20 cellular contexts compared by ENCODE assay signal in the genomic region with DNA sequence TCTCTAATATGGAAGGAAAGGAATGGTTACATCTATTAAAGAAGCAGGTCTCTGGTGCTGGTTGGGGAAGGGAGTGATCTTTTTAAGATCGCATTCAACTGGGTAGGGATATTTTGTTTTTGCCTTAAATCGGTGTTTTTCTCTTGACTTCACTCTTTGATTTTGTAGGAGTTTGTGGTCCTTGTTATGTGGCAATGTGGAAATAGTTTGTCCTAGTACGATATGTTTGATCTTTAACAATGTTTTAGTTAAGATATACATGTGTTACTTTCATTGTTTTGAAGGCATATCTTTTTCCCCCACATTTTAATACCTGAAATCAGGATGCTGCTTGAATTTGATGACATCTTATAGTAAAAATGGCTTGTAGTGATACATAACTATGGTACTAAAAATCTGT. TPM values are rescaled to one million over a fixed set of nuclear protein-coding genes. Genes with fewer than 3 reads are reported as not detected.
DNase-seq lines count a peak whose midpoint lies in the region; ATAC-seq and TF ChIP-seq lines count a peak whose summit lies in the region.
"Had no signal": no experiment of that assay in that cellular context is flagged by ENCODE, and none has a peak within 500 bp of the region (broad histone marks: within the 10 kb centered on the region; RNA-seq: fewer than 3 reads in every experiment).

No MANE protein-coding gene starts in this region.

- H3K9me3 ChIP-seq in osteoblast (ENCODE audit: low read depth, low read length) = no peaks in the 10 kb centered on the region
- H3K9me3 ChIP-seq: esophagus muscularis mucosa had no signal

- ATAC-seq in activated T-cell treated with anti-CD3 and anti-CD28 coated beads, Interleukin-2, amount 50 U/mL, for 4 hours = no peak
- ATAC-seq in WTC11 = no peak
- no peak for ATAC-seq in GM18517 (IDR thresholded peaks at IDR 0.05; ENCODE audit: unreplicated experiment)
- ATAC-seq: left lobe of liver had no signal

- peaks cover 64% of the 10 kb centered on the region for H3K4me1 Mint-ChIP-seq in activated T-cell treated with anti-CD3 and anti-CD28 coated beads, Interleukin-2, amount 50 U/mL, for 4 hours (ENCODE audit: low read depth)
- H3K4me1 Mint-ChIP-seq in WTC11 (no peaks in the 10 kb centered on the region), MCF 10A (ENCODE audit: insufficient read depth, unreplicated experiment) (peaks cover 21% of the 10 kb centered on the region)

- no peak for TF ChIP-seq CTCF in WTC11 (IDR thresholded peaks at IDR 0.05)
- TF ChIP-seq CTCF in osteoblast (IDR thresholded peaks at IDR 0.05; ENCODE audit: extremely low read depth, low read depth, low read length) = no peak
- TF ChIP-seq CTCF in MCF 10A (IDR thresholded peaks at IDR 0.05; ENCODE audit: unreplicated experiment) = no peak

- no peak overlapping the region for H2AFZ ChIP-seq in osteoblast (ENCODE audit: low read length)

- H3K9me3 Mint-ChIP-seq in activated T-cell treated with anti-CD3 and anti-CD28 coated beads, Interleukin-2, amount 50 U/mL, for 4 hours = no peaks in the 10 kb centered on the region
- H3K9me3 Mint-ChIP-seq in WTC11 (no peaks in the 10 kb centered on the region), MCF 10A (ENCODE audit: unreplicated experiment) (no peaks in the 10 kb centered on the region)
- H3K9me3 Mint-ChIP-seq: activated B cell treated with CpG ODN at 0.5 μM for 24 hours had no signal

- peak overlapping the region; percentile 3 for H3K4me3 Mint-ChIP-seq in activated T-cell treated with anti-CD3 and anti-CD28 coated beads, Interleukin-2, amount 50 U/mL, for 4 hours
- H3K4me3 Mint-ChIP-seq in WTC11 (no peak overlapping the region), MCF 10A (ENCODE audit: unreplicated experiment) (no peak overlapping the region)
- H3K4me3 Mint-ChIP-seq: activated B cell treated with CpG ODN at 0.5 μM for 24 hours had no signal

- H3K4me1 ChIP-seq in osteoblast (ENCODE audit: insufficient read depth, low read length) = no peaks in the 10 kb centered on the region

- peak overlapping the region; percentile 6 for H3K27ac ChIP-seq in osteoblast (ENCODE audit: low read depth, low read length)
- H3K27ac ChIP-seq: esophagus muscularis mucosa had no signal

- CTCF ChIA-PET in WTC11 (lab: Charles Lee) (no interaction called here), MCF 10A (lab: Yijun Ruan, JAX) (interaction anchor here (0.6 kb wide), 1 partner anchor 21 kb away, joined by 3 read pairs; no protein-coding TSS in a partner anchor)

- H3K79me2 ChIP-seq in osteoblast (ENCODE audit: insufficient read depth, low read length) = peaks cover 99% of the 10 kb centered on the region

- H3K27me3 Mint-ChIP-seq in activated T-cell treated with anti-CD3 and anti-CD28 coated beads, Interleukin-2, amount 50 U/mL, for 4 hours (ENCODE audit: low read depth) = no peaks in the 10 kb centered on the region
- H3K27me3 Mint-ChIP-seq in WTC11 (ENCODE audit: low read depth) (no peaks in the 10 kb centered on the region), MCF 10A (ENCODE audit: insufficient read depth, unreplicated experiment) (no peaks in the 10 kb centered on the region)
- H3K27me3 Mint-ChIP-seq: activated B cell treated with CpG ODN at 0.5 μM for 24 hours had no signal

- intact Hi-C loops in MCF 10A (cut with micrococcal nuclease) = loop anchor here (2.0 kb wide), 1 partner anchor 37 kb away; the partner anchor contains the start of gene DHRS11

- BruUV-seq in MCF 10A (replicated peaks; lab: Mats Ljungman, UMichigan) = no TSS peak

- no peak for DNase-seq in activated T-cell treated with anti-CD3 and anti-CD28 coated beads, Interleukin-2, amount 50 U/mL, for 4 hours
- DNase-seq in activated T-cell treated with anti-CD3 and anti-CD28 coated beads, Interleukin-2, amount 50 U/mL, for 48 hours = no peak
- DNase-seq in WTC11 (ENCODE audit: low spot score) (no peak), osteoblast (ENCODE audit: insufficient read length, low spot score, missing footprints) (no peak), MCF 10A (ENCODE audit: unreplicated experiment) (no peak)
- DNase-seq: ACHN; activated B cell treated with CpG ODN at 0.5 μM for 24 hours; activated CD8-positive, alpha-beta memory T cell treated with anti-CD3 and anti-CD28 coated beads, Interleukin-2, amount 50 U/mL, for 48 hours; central memory CD4-positive, alpha-beta T cell; effector CD4-positive, alpha-beta T cell; H7; IMR-90; MV-4-11; NCI-H2029; NCI-H510A treated with DMSO at 0.1 percent for 48 hours; stimulated activated CD4-positive, alpha-beta T cell treated with anti-CD3 and anti-CD28 coated beads, Interleukin-2, amount 100 ng/mL, for 24 hours; substantia nigra had no signal

- H3K27ac Mint-ChIP-seq in WTC11 = peak overlapping the region; percentile 71; the same call in 1 of the 2 replicates
- H3K27ac Mint-ChIP-seq in MCF 10A (ENCODE audit: low read depth, unreplicated experiment) = no peak overlapping the region
- H3K27ac Mint-ChIP-seq: activated B cell treated with CpG ODN at 0.5 μM for 24 hours had no signal

- peaks cover 60% of the 10 kb centered on the region for H4K20me1 ChIP-seq in osteoblast (ENCODE audit: insufficient read depth, low read length)

- H3K36me3 ChIP-seq in osteoblast (ENCODE audit: insufficient read depth, low read length) = peaks cover 31% of the 10 kb centered on the region

- POLR2A ChIA-PET in WTC11 (lab: Charles Lee) (no interaction called here), MCF 10A (lab: Yijun Ruan, JAX) (interaction anchor here (1.7 kb wide), 1 partner anchor 9 kb away, joined by 10 read pairs; the partner anchor contains the start of gene GGNBP2)

- H3K36me3 Mint-ChIP-seq in activated T-cell treated with anti-CD3 and anti-CD28 coated beads, Interleukin-2, amount 50 U/mL, for 4 hours (ENCODE audit: insufficient read depth) = peaks cover 28% of the 10 kb centered on the region
- H3K36me3 Mint-ChIP-seq in WTC11 (peaks cover 21% of the 10 kb centered on the region), MCF 10A (ENCODE audit: insufficient read depth, unreplicated experiment) (peaks cover 73% of the 10 kb centered on the region)

- H3K27me3 ChIP-seq in osteoblast (ENCODE audit: insufficient read depth, low read length) = no peaks in the 10 kb centered on the region
- H3K27me3 ChIP-seq: esophagus muscularis mucosa had no signal

- no peak overlapping the region for H3K4me3 ChIP-seq in osteoblast (ENCODE audit: insufficient read depth, low read length)
- H3K4me3 ChIP-seq: esophagus muscularis mucosa had no signal

- H3K4me2 ChIP-seq in osteoblast (ENCODE audit: insufficient read depth, low read length) = no peak overlapping the region

TF ChIP-seq in WTC11, 78 proteins besides CTCF, POLR2A, EP300 and RAD21 (continues in another document):
- TF ChIP-seq CREM (CRISPR knock-in tag; IDR thresholded peaks at IDR 0.05) = no peak
- TF ChIP-seq OVOL2 (CRISPR knock-in tag; IDR thresholded peaks at IDR 0.05; ENCODE audit: borderline replicate concordance) = no peak
- no peak for TF ChIP-seq E2F5 (CRISPR knock-in tag; IDR thresholded peaks at IDR 0.05)
- no peak for TF ChIP-seq CREB1 (CRISPR knock-in tag; IDR thresholded peaks at IDR 0.05)
- no peak for TF ChIP-seq GTF2I (CRISPR knock-in tag; conservative IDR thresholded peaks at IDR 0.05)
- no peak for TF ChIP-seq SMAD4 (CRISPR knock-in tag; IDR thresholded peaks at IDR 0.05)
- no peak for TF ChIP-seq PRRX2 (CRISPR knock-in tag; IDR thresholded peaks at IDR 0.05)
- TF ChIP-seq SOX15 (CRISPR knock-in tag; IDR thresholded peaks at IDR 0.05) = no peak

RNA-seq across cellular contexts. Expression of gene GGNBP2, which starts 8.7 kb away (rescaled TPM):
- 10 to 100 TPM; 49.7 to 59.0 (median 51.5) TPM for total RNA-seq in activated T-cell treated with anti-CD3 and anti-CD28 coated beads, Interleukin-2, amount 50 U/mL, for 4 hours
- total RNA-seq in WTC11 (2021) (38.1 to 49.6 TPM (median 42.0 TPM) in 3 replicates), osteoblast (61.9 and 67.2 TPM in 2 replicates), MCF 10A (2022) (88.7 and 91.5 TPM in 2 replicates)

RNA-seq across cellular contexts. Expression of gene PIGW, which starts 18.7 kb away (rescaled TPM):
- total RNA-seq in activated T-cell treated with anti-CD3 and anti-CD28 coated beads, Interleukin-2, amount 50 U/mL, for 4 hours = 10 to 100 TPM; 34.7 to 45.9 (median 38.0) TPM
- total RNA-seq in WTC11 (2021) = 14.6 to 21.7 TPM (median 15.1 TPM) in 3 replicates
- 8.3 and 9.0 TPM in 2 replicates for total RNA-seq in osteoblast
- total RNA-seq in MCF 10A (2022) = 7.5 and 9.8 TPM in 2 replicates

RNA-seq across cellular contexts. Expression of gene MYO19, which starts 18.8 kb away (rescaled TPM):
- 100 to 1,000 TPM; 138 to 153 (median 151) TPM for total RNA-seq in activated T-cell treated with anti-CD3 and anti-CD28 coated beads, Interleukin-2, amount 50 U/mL, for 4 hours
- total RNA-seq in WTC11 (2021) (119 to 146 TPM (median 128 TPM) in 3 replicates), osteoblast (47.7 and 51.4 TPM in 2 replicates), MCF 10A (2022) (64.7 and 72.2 TPM in 2 replicates)

RNA-seq across cellular contexts. Expression of gene DHRS11, which starts 38.2 kb away (rescaled TPM):
- total RNA-seq in activated T-cell treated with anti-CD3 and anti-CD28 coated beads, Interleukin-2, amount 50 U/mL, for 4 hours = 10 to 100 TPM; 11.6 to 13.0 (median 12.0) TPM
- 34.8 to 38.0 TPM (median 35.9 TPM) in 3 replicates for total RNA-seq in WTC11 (2021)
- total RNA-seq in osteoblast = 2.9 and 3.3 TPM in 2 replicates
- total RNA-seq in MCF 10A (2022) = 11.8 and 14.7 TPM in 2 replicates

RNA-seq across cellular contexts. Expression of gene MRM1, which starts 47.9 kb away (rescaled TPM):
- total RNA-seq in activated T-cell treated with anti-CD3 and anti-CD28 coated beads, Interleukin-2, amount 50 U/mL, for 4 hours = 10 to 100 TPM; 17.2 to 23.8 (median 22.4) TPM
- total RNA-seq in WTC11 (2021) (12.1 to 16.5 TPM (median 14.2 TPM) in 3 replicates), osteoblast (2.7 and 4.0 TPM in 2 replicates), MCF 10A (2022) (5.7 and 10.0 TPM in 2 replicates)
